ENCODE assay signal across 13 cellular contexts in genomic region chr5:31393126-31393525, GRCh38.
DNase-seq lines count a peak whose midpoint lies in the region; ATAC-seq and TF ChIP-seq lines count a peak whose summit lies in the region.
"Had no signal": no experiment of that assay in that cellular context is flagged by ENCODE, and none has a peak within 500 bp of the region (broad histone marks: within the 10 kb centered on the region; RNA-seq: fewer than 3 reads in every experiment).

No MANE protein-coding gene starts in this region.

- H3K36me3 Mint-ChIP-seq in T-helper 17 cell (ENCODE audit: low read depth): no peaks in the 10 kb centered on the region

- peaks cover 7 to 12% of the 10 kb centered on the region in 2 donors for H3K9me3 Mint-ChIP-seq in stimulated activated naive CD8-positive, alpha-beta T cell treated with anti-CD3 and anti-CD28 coated beads, Interleukin-15, amount 100 ng/mL, for 72 hours

- no peak overlapping the region for H3K4me3 ChIP-seq in epithelial cell of esophagus (ENCODE audit: low read length)

- no peak overlapping the region for H3K27ac Mint-ChIP-seq in stimulated activated naive CD8-positive, alpha-beta T cell treated with anti-CD3 and anti-CD28 coated beads, Interleukin-15, amount 100 ng/mL, for 72 hours
- no peak overlapping the region for H3K27ac Mint-ChIP-seq in T-helper 17 cell
- H3K27ac Mint-ChIP-seq: CD4-positive, alpha-beta T cell had no signal

- no peaks in the 10 kb centered on the region for H3K4me1 Mint-ChIP-seq in stimulated activated naive CD8-positive, alpha-beta T cell treated with anti-CD3 and anti-CD28 coated beads, Interleukin-15, amount 100 ng/mL, for 72 hours
- no peaks in the 10 kb centered on the region for H3K4me1 Mint-ChIP-seq in T-helper 17 cell

- TF ChIP-seq CTCF in epithelial cell of esophagus (IDR thresholded peaks at IDR 0.05; ENCODE audit: insufficient read depth, low read depth, low read length, missing control alignments): no peak

- H3K27me3 Mint-ChIP-seq in stimulated activated naive CD8-positive, alpha-beta T cell treated with anti-CD3 and anti-CD28 coated beads, Interleukin-15, amount 100 ng/mL, for 72 hours: no peaks in the 10 kb centered on the region
- no peaks in the 10 kb centered on the region for H3K27me3 Mint-ChIP-seq in T-helper 17 cell
- H3K27me3 Mint-ChIP-seq: CD4-positive, alpha-beta T cell had no signal

- no peaks in the 10 kb centered on the region for H3K9me3 ChIP-seq in T-helper 17 cell (ENCODE audit: control insufficient read depth, low read length, poor library complexity, severe bottlenecking)

- ATAC-seq in stimulated activated naive CD8-positive, alpha-beta T cell treated with anti-CD3 and anti-CD28 coated beads, Interleukin-15, Interleukin-2, amounts not matched to agents 100 U/mL and 50 U/mL, for 24 hours: peak; percentile 36
- no peak for ATAC-seq in stimulated activated naive CD8-positive, alpha-beta T cell treated with anti-CD3 and anti-CD28 coated beads, Interleukin-15, amount 100 ng/mL, for 72 hours
- no peak for ATAC-seq in T-helper 17 cell

- DNase-seq in stimulated activated naive CD8-positive, alpha-beta T cell treated with anti-CD3 and anti-CD28 coated beads, Interleukin-15, Interleukin-2, amounts not matched to agents 100 U/mL and 50 U/mL, for 24 hours: no peak
- DNase-seq in stimulated activated naive CD8-positive, alpha-beta T cell treated with anti-CD3 and anti-CD28 coated beads, Interleukin-15, amount 100 ng/mL, for 72 hours: no peak
- DNase-seq in OCI-M1 (lab: John Stamatoyannopoulos, UW) (peak; percentile 50), epithelial cell of esophagus (ENCODE audit: low read depth) (peak; percentile 17), COR-L47 (lab: John Stamatoyannopoulos, UW) (no peak), islet precursor cell (no peak), LoVo (ENCODE audit: low spot score) (no peak), T-helper 17 cell (no peak)
- DNase-seq: Calu3; CD4-positive, alpha-beta T cell; NCI-H1105; NCI-H1694; NCI-H774 had no signal

- H3K4me3 Mint-ChIP-seq in stimulated activated naive CD8-positive, alpha-beta T cell treated with anti-CD3 and anti-CD28 coated beads, Interleukin-15, amount 100 ng/mL, for 72 hours: no peak overlapping the region
- H3K4me3 Mint-ChIP-seq in T-helper 17 cell: no peak overlapping the region
- H3K4me3 Mint-ChIP-seq: CD4-positive, alpha-beta T cell had no signal

Comparison
In these comparisons a context has a peak if more than half of its experiments do, and no peak if none do; other contexts are left out.
1. DNase-seq: peak in OCI-M1 (single experiment) and epithelial cell of esophagus (single experiment); none in stimulated activated naive CD8-positive, alpha-beta T cell treated with anti-CD3 and anti-CD28 coated beads, Interleukin-15, Interleukin-2, amounts not matched to agents 100 U/mL and 50 U/mL, for 24 hours (single experiment), stimulated activated naive CD8-positive, alpha-beta T cell treated with anti-CD3 and anti-CD28 coated beads, Interleukin-15, amount 100 ng/mL, for 72 hours (0 of 2), COR-L47 (single experiment), islet precursor cell (single experiment), LoVo (single experiment) and T-helper 17 cell (0 of 3).